8 cellular contexts compared by ENCODE assay signal in genomic region chr4:75513529-75514130, GRCh38. TPM values are rescaled to one million over a fixed set of nuclear protein-coding genes. Genes with fewer than 3 reads are reported as not detected.
DNase-seq lines count a peak whose midpoint lies in the region; ATAC-seq and TF ChIP-seq lines count a peak whose summit lies in the region.

No MANE protein-coding gene starts in this region.

- H3K4me1 ChIP-seq in iPS-18a (ENCODE audit: control insufficient read depth, low read depth, low read length), result peaks cover 26% of the 10 kb centered on the region

- no peak overlapping the region for H3K4me3 Mint-ChIP-seq in activated naive CD4-positive, alpha-beta T cell treated with anti-CD3 and anti-CD28 coated beads, Interleukin-2, amount 10 ng/mL, durations not matched to agents 7 days and 5 days
- H3K4me3 Mint-ChIP-seq in activated B cell treated with CpG ODN at 0.5 μM for 24 hours, result no peak overlapping the region
- H3K4me3 Mint-ChIP-seq in stimulated activated naive B cell treated with anti-CD40 and anti-IgM and Interleukin-4, amounts not matched to agents 10 μg/mL and 1 μg/mL and 100 μg/mL, for 72 hours, result peak overlapping the region in 1 of 2 donors; percentile 91

- peak overlapping the region; percentile 81 for H3K9ac ChIP-seq in iPS-18a (ENCODE audit: low read length)

- ATAC-seq in activated B cell treated with CpG ODN at 0.5 μM for 24 hours (ENCODE audit: low read depth), result no peak
- peak in 1 of 2 donors; percentile 1 for ATAC-seq in stimulated activated naive B cell treated with anti-CD40 and anti-IgM and Interleukin-4, amounts not matched to agents 10 μg/mL and 1 μg/mL and 100 μg/mL, for 72 hours (replicated peaks)

- H3K4me1 Mint-ChIP-seq in activated naive CD4-positive, alpha-beta T cell treated with anti-CD3 and anti-CD28 coated beads, Interleukin-2, amount 10 ng/mL, durations not matched to agents 7 days and 5 days, result peaks cover 50% of the 10 kb centered on the region
- H3K4me1 Mint-ChIP-seq in activated B cell treated with CpG ODN at 0.5 μM for 24 hours, result peaks cover 38% of the 10 kb centered on the region
- H3K4me1 Mint-ChIP-seq in stimulated activated naive B cell treated with anti-CD40 and anti-IgM and Interleukin-4, amounts not matched to agents 10 μg/mL and 1 μg/mL and 100 μg/mL, for 72 hours, result peaks cover 14 to 21% of the 10 kb centered on the region in 2 donors

- CTCF ChIA-PET in activated naive CD4-positive, alpha-beta T cell treated with anti-CD3 and anti-CD28 coated beads, Interleukin-2, amount 10 ng/mL, durations not matched to agents 7 days and 5 days (lab: Charles Lee), result no interaction called here
- CTCF ChIA-PET in activated B cell treated with CpG ODN at 0.5 μM for 24 hours (lab: Charles Lee), result interaction anchor here (1.6 to 1.7 kb wide), 2 partner anchors 580 to 638 kb away, joined by 4 read pairs; partner anchors contain the start of gene PARM1

- H3K4me3 ChIP-seq in iPS-18a (ENCODE audit: low read length), result peak overlapping the region; percentile 88

- intact Hi-C loops in activated B cell treated with CpG ODN at 0.5 μM for 24 hours (cut with micrococcal nuclease), result loop anchor here (1.0 to 10.0 kb wide), 10 partner anchors 117 to 1561 kb away; partner anchors contain the start of genes AREG, CCNI, CDKL2 and G3BP2

- no peak for TF ChIP-seq CTCF in activated B cell treated with CpG ODN at 0.5 μM for 24 hours (IDR thresholded peaks at IDR 0.05)

- POLR2A ChIA-PET in activated B cell treated with CpG ODN at 0.5 μM for 24 hours (lab: Charles Lee), result interaction anchor here (1.0 to 2.5 kb wide), 11 partner anchors 8 to 1561 kb away, joined by 3 to 22 read pairs (median 4); partner anchors contain the start of genes NAAA, ODAPH, PARM1 and USO1

- peaks cover 30% of the 10 kb centered on the region for H3K36me3 Mint-ChIP-seq in activated naive CD4-positive, alpha-beta T cell treated with anti-CD3 and anti-CD28 coated beads, Interleukin-2, amount 10 ng/mL, durations not matched to agents 7 days and 5 days
- H3K36me3 Mint-ChIP-seq in activated B cell treated with CpG ODN at 0.5 μM for 24 hours (ENCODE audit: low read depth), result peaks cover 45% of the 10 kb centered on the region
- H3K36me3 Mint-ChIP-seq in stimulated activated naive B cell treated with anti-CD40 and anti-IgM and Interleukin-4, amounts not matched to agents 10 μg/mL and 1 μg/mL and 100 μg/mL, for 72 hours, result peaks cover 17 to 31% of the 10 kb centered on the region in 2 donors

- H3K27me3 Mint-ChIP-seq in activated naive CD4-positive, alpha-beta T cell treated with anti-CD3 and anti-CD28 coated beads, Interleukin-2, amount 10 ng/mL, durations not matched to agents 7 days and 5 days, result no peaks in the 10 kb centered on the region
- no peaks in the 10 kb centered on the region for H3K27me3 Mint-ChIP-seq in activated B cell treated with CpG ODN at 0.5 μM for 24 hours
- no peaks in the 10 kb centered on the region for H3K27me3 Mint-ChIP-seq in stimulated activated naive B cell treated with anti-CD40 and anti-IgM and Interleukin-4, amounts not matched to agents 10 μg/mL and 1 μg/mL and 100 μg/mL, for 72 hours

- H3K9me3 ChIP-seq in iPS-18a (ENCODE audit: control insufficient read depth, low read depth, low read length), result no peaks in the 10 kb centered on the region

- no peak for DNase-seq in activated naive CD4-positive, alpha-beta T cell treated with anti-CD3 and anti-CD28 coated beads, Interleukin-2, amount 10 ng/mL, durations not matched to agents 7 days and 5 days
- no peak for DNase-seq in activated naive CD4-positive, alpha-beta T cell treated with anti-CD3 and anti-CD28 coated beads, Interleukin-2, amount 50 U/mL, for 16 hours
- DNase-seq in activated B cell treated with CpG ODN at 0.5 μM for 24 hours (peak; percentile 14), mucosa of gallbladder (ENCODE audit: low spot score) (no peak), SIG-M5 (lab: John Stamatoyannopoulos, UW) (no peak), GM19240 (ENCODE audit: insufficient read length, low spot score) (no peak)
- no peak for DNase-seq in stimulated activated naive B cell treated with anti-CD40 and anti-IgM and Interleukin-4, amounts not matched to agents 10 μg/mL and 1 μg/mL and 100 μg/mL, for 72 hours

- peaks cover 13% of the 10 kb centered on the region for H3K36me3 ChIP-seq in iPS-18a (ENCODE audit: control insufficient read depth, low read depth, low read length)

- peak overlapping the region; percentile 73 for H3K27ac ChIP-seq in iPS-18a (ENCODE audit: low read length)

- H3K9me3 Mint-ChIP-seq in activated naive CD4-positive, alpha-beta T cell treated with anti-CD3 and anti-CD28 coated beads, Interleukin-2, amount 10 ng/mL, durations not matched to agents 7 days and 5 days, result no peaks in the 10 kb centered on the region
- peaks cover 3% of the 10 kb centered on the region for H3K9me3 Mint-ChIP-seq in activated B cell treated with CpG ODN at 0.5 μM for 24 hours
- peaks cover 4 to 7% of the 10 kb centered on the region in 2 donors for H3K9me3 Mint-ChIP-seq in stimulated activated naive B cell treated with anti-CD40 and anti-IgM and Interleukin-4, amounts not matched to agents 10 μg/mL and 1 μg/mL and 100 μg/mL, for 72 hours

- no peaks in the 10 kb centered on the region for H3K27me3 ChIP-seq in iPS-18a (ENCODE audit: control insufficient read depth, insufficient read depth, low read length)

- H3K27ac Mint-ChIP-seq in activated naive CD4-positive, alpha-beta T cell treated with anti-CD3 and anti-CD28 coated beads, Interleukin-2, amount 10 ng/mL, durations not matched to agents 7 days and 5 days, result peak overlapping the region; percentile 94
- H3K27ac Mint-ChIP-seq in activated B cell treated with CpG ODN at 0.5 μM for 24 hours, result peak overlapping the region; percentile 95
- H3K27ac Mint-ChIP-seq in stimulated activated naive B cell treated with anti-CD40 and anti-IgM and Interleukin-4, amounts not matched to agents 10 μg/mL and 1 μg/mL and 100 μg/mL, for 72 hours, result peak overlapping the region; percentile 95

RNA-seq across cellular contexts. Expression of gene RCHY1, which starts 0.6 kb away (rescaled TPM):
- total RNA-seq in activated B cell treated with CpG ODN at 0.5 μM for 24 hours (28.5 and 29.6 TPM in 2 replicates), mucosa of gallbladder (26.1 TPM)

RNA-seq across cellular contexts. Expression of gene THAP6, which starts 0.6 kb away (rescaled TPM):
- total RNA-seq in activated B cell treated with CpG ODN at 0.5 μM for 24 hours (17.4 and 24.6 TPM in 2 replicates), mucosa of gallbladder (15.3 TPM)

RNA-seq across cellular contexts. Expression of gene ODAPH, which starts 42.2 kb away (rescaled TPM):
- not detected in 2 replicates for total RNA-seq in activated B cell treated with CpG ODN at 0.5 μM for 24 hours
- total RNA-seq in mucosa of gallbladder, result not detected
